In the genomic region with DNA sequence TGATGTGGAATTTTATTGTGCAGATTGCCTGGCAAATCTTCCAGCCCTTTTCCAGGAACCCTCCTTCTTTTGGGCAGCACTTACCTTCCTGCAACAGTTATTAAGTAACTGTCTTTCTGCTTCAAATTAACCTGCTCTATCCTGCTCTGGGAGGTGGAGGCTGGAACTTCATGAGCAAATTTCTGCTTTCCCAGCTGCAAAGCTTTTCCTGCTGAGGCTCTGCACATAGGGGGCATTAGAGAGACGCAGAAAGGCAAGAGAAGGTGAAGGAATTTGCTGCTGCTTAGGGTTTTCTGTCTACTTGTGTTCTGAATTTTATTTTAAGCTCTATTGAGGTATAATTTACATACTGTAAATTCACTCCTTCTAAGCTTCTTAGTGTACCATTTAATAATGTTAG, we compare ENCODE assay signal across 8 cellular contexts.
DNase-seq lines count a peak whose midpoint lies in the region; ATAC-seq and TF ChIP-seq lines count a peak whose summit lies in the region.

No MANE protein-coding gene starts in this region.

- H3K4me1 ChIP-seq in Panc1 (ENCODE audit: control insufficient read depth, insufficient read depth, low read length), result no peaks in the 10 kb centered on the region

- CTCF ChIA-PET in Panc1 (lab: Charles Lee), result interaction anchor here (1.1 kb wide), 1 partner anchor 237 kb away, joined by 3 read pairs; no protein-coding TSS in a partner anchor

- POLR2A ChIA-PET in Panc1 (lab: Charles Lee), result no interaction called here

- intact Hi-C loops in Panc1 (cut with micrococcal nuclease; ENCODE audit: unreplicated experiment), result no loop called here

- 0 out of 2 replicates have a peak, but pooled peaks have one; percentile 65 for ATAC-seq in Panc1

- H3K27ac ChIP-seq in Panc1 (ENCODE audit: low read length), result no peak overlapping the region

- TF ChIP-seq CTCF in GM12874 (IDR thresholded peaks at IDR 0.05; ENCODE audit: insufficient read depth, low read depth, low read length), result peak; percentile 29
- peak; percentile 55 for TF ChIP-seq CTCF in Panc1 (IDR thresholded peaks at IDR 0.05)
- no peak for TF ChIP-seq CTCF in fibroblast of pulmonary artery (IDR thresholded peaks at IDR 0.05; ENCODE audit: low read length, missing control alignments)

- no peaks in the 10 kb centered on the region for H3K36me3 ChIP-seq in Panc1 (ENCODE audit: control insufficient read depth, insufficient read depth, low read length)

- DNase-seq in ACHN, result peak; percentile 84
- DNase-seq in Panc1 (ENCODE audit: low read depth, low spot score), result no peak
- DNase-seq in fibroblast of pulmonary artery (ENCODE audit: low read depth), result peak; percentile 93
- peak; percentile 27 for DNase-seq in retina
- DNase-seq in stimulated activated CD4-positive, alpha-beta T cell treated with anti-CD3 and anti-CD28 coated beads, Interleukin-4, amount 100 ng/mL, for 1 hour, result no peak
- DNase-seq in activated CD4-positive, CD25-positive, alpha-beta regulatory T cell treated with anti-CD3 and anti-CD28 coated beads, Interleukin-2, amount 50 U/mL, for 72 hours, result no peak
- DNase-seq in activated effector memory CD4-positive, alpha-beta T cell treated with Interleukin-2 at 50 U/mL for 16 hours, result no peak

- in situ Hi-C loops in ACHN (cut with HindIII; ENCODE audit: low pct_ligation_motif_present, low pct_unique_long_range_greater_than_20kb, low sequenced_read_pairs) (no loop called here), Panc1 (cut with HindIII; ENCODE audit: low pct_unique_long_range_greater_than_20kb, low sequenced_read_pairs) (no loop called here)

- BruUV-seq in Panc1 (replicated peaks; lab: Mats Ljungman, UMichigan), result no TSS peak

- no peaks in the 10 kb centered on the region for H3K27me3 ChIP-seq in Panc1 (ENCODE audit: control insufficient read depth, insufficient read depth, low read length)

- no peaks in the 10 kb centered on the region for H3K9me3 ChIP-seq in Panc1 (ENCODE audit: control insufficient read depth, insufficient read depth, low read depth, low read length)

- H3K4me3 ChIP-seq in Panc1 (ENCODE audit: low read depth in 2 of 2, low read length in 2 of 2) (no peak overlapping the region), fibroblast of pulmonary artery (replicated peaks; ENCODE audit: low read depth, low read length) (no peak overlapping the region)

Comparison
In these comparisons a context has a peak if more than half of its experiments do, and no peak if none do; other contexts are left out.
1. DNase-seq: peak in ACHN (single experiment), fibroblast of pulmonary artery (single experiment) and retina (single experiment); none in Panc1 (single experiment), stimulated activated CD4-positive, alpha-beta T cell treated with anti-CD3 and anti-CD28 coated beads, Interleukin-4, amount 100 ng/mL, for 1 hour (single experiment), activated CD4-positive, CD25-positive, alpha-beta regulatory T cell treated with anti-CD3 and anti-CD28 coated beads, Interleukin-2, amount 50 U/mL, for 72 hours (single experiment) and activated effector memory CD4-positive, alpha-beta T cell treated with Interleukin-2 at 50 U/mL for 16 hours (single experiment).